Comparison of ENCODE assay signal across 2 cellular contexts in the genomic region with DNA sequence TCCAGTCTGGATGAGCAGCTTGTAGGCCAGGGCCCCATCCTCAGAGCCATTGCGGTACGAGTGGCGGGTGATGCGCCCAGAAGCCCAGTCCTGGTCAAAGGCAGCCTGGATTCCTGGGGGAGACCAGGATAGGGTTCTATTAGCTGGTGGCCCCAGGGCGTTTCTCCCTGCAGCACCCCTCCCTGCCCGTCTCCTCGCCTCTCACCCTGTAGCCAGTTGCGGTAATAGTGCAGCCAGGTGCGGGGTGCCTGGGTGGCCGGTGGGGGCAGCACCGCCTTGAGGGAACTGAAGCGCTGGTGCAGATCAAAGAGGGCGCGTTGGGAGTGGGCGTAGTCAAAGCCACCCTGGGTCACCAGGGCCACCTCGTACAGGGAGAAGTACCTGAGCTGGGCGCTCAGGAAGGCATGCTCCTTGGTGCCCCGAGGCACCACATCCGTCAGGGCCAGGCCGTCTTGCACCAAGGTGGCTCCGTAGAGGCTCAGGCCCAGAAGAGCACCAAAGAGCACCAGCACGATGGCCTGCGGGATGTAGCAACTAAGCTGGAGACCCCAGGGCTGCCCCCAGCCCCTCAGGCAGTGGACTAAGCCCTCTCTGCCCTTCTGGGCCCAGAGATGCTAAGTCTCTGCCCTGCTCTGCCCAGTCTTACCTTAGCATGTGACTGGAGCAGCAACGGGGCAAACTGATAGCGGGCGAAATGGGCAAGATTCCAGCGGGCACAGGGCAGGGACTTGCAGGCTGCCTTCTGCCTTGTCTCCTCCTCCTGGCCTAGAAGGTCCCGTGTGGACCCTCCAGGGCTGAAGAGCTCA.
TF ChIP-seq lines count a peak whose summit lies in the region.

No MANE protein-coding gene starts in this region.

TF ChIP-seq in HCT116, 20 proteins besides CTCF, POLR2A, EP300 and RAD21:
- TF ChIP-seq TCF7L2 (IDR thresholded peaks at IDR 0.05; ENCODE audit: borderline replicate concordance, extremely low read depth, insufficient read depth, insufficient read length) = peak; percentile 59
- no peak for TF ChIP-seq ELF1 (IDR thresholded peaks at IDR 0.05; ENCODE audit: borderline replicate concordance, low read depth)
- TF ChIP-seq CBX3 (IDR thresholded peaks at IDR 0.05; ENCODE audit: low read depth) = no peak
TF ChIP-seq in HCT116: peak in this region for 1.

TF ChIP-seq in H1, 55 proteins besides CTCF, POLR2A, EP300 and RAD21:
- TF ChIP-seq TCF12 (IDR thresholded peaks at IDR 0.05; ENCODE audit: low read depth, low read length) (no peak), CBX8 (IDR thresholded peaks at IDR 0.05; ENCODE audit: borderline replicate concordance, low read depth, low read length) (no peak), TEAD4 (IDR thresholded peaks at IDR 0.05; ENCODE audit: low read depth, low read length) (no peak)
